8 cellular contexts compared by ENCODE assay signal in the genomic region with DNA sequence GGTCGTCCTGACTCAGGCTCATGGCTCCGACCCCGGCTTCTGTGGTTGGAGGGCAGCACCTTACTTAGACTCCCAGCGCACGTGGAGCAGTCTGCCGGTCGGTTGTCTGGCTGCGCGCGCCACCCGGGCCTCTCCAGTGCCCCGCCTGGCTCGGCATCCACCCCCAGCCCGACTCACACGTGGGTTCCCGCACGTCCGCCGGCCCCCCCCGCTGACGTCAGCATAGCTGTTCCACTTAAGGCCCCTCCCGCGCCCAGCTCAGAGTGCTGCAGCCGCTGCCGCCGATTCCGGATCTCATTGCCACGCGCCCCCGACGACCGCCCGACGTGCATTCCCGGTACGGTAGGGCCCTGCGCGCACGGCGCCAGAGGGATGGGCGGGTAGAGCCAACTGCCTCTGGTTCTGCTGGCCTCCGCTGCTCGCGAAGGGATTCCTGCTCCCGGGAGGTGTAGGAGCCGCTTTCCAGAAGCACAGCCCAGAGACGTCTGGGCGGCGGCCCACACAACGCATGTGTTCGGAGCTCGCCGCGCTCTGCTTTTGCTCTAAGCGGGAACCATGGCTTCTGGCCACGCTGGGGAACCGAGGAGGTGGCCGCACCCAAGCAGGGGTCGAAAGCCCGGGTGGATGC. TPM values are rescaled to one million over a fixed set of nuclear protein-coding genes. Genes with fewer than 3 reads are reported as not detected.
DNase-seq lines count a peak whose midpoint lies in the region; ATAC-seq lines count a peak whose summit lies in the region.

A gene (plus strand): TSS at position 264 of the 628 bp plus-strand sequence. CDS start 2,280 bp downstream, outside the sequence.

- H3K9ac ChIP-seq in BLaER1 treated with 17β-estradiol and CSF1 and Interleukin-3, amounts not matched to agents 10 nM and 100 nM: peak within 1 kb of the TSS; percentile 93 to 99 (median 95)

- peak within 1 kb of the TSS; percentile 99 for H3K4me3 Mint-ChIP-seq in activated CD4-positive, alpha-beta T cell treated with anti-CD3 and anti-CD28 coated beads, Interleukin-2, amount 10 ng/mL, durations not matched to agents 7 days and 5 days

- ATAC-seq in GM19351 (IDR thresholded peaks at IDR 0.05; ENCODE audit: unreplicated experiment): peak; percentile 74
- peak; percentile 66 for ATAC-seq in HG03520 (IDR thresholded peaks at IDR 0.05; ENCODE audit: unreplicated experiment)
- peak; percentile 78 for ATAC-seq in left lobe of liver

- DNase-seq in NCI-H69 (lab: John Stamatoyannopoulos, UW): peak; percentile 99
- DNase-seq in activated CD4-positive, alpha-beta T cell treated with anti-CD3 and anti-CD28 coated beads, Interleukin-2, amount 10 ng/mL, durations not matched to agents 7 days and 5 days: peak; percentile 98
- peak; percentile 23 for DNase-seq in cortex of kidney (lab: John Stamatoyannopoulos, UW)
- peak; percentile 99 for DNase-seq in left lobe of liver (ENCODE audit: low spot score)
- peak; percentile 99 to 100 for DNase-seq in stimulated activated CD4-positive, alpha-beta T cell treated with anti-CD3 and anti-CD28 coated beads, Interleukin-2, amount 100 ng/mL, for 24 hours

- H3K9me3 Mint-ChIP-seq in activated CD4-positive, alpha-beta T cell treated with anti-CD3 and anti-CD28 coated beads, Interleukin-2, amount 10 ng/mL, durations not matched to agents 7 days and 5 days: no peaks in the 10 kb centered on the region

- peaks cover 41 to 49% (median 48%) of the 10 kb centered on the region in 11 experiments for H4K20me1 ChIP-seq in BLaER1 treated with 17β-estradiol and CSF1 and Interleukin-3, amounts not matched to agents 10 nM and 100 nM

- H3K9me3 ChIP-seq in BLaER1 treated with 17β-estradiol and CSF1 and Interleukin-3, amounts not matched to agents 10 nM and 100 nM (replicated peaks in 1 of 11): no peaks in the 10 kb centered on the region

- H3K4me2 ChIP-seq in BLaER1 treated with 17β-estradiol and CSF1 and Interleukin-3, amounts not matched to agents 10 nM and 100 nM: peak within 1 kb of the TSS; percentile 69 to 98 (median 92)

- peak within 1 kb of the TSS; percentile 98 for H3K27ac Mint-ChIP-seq in activated CD4-positive, alpha-beta T cell treated with anti-CD3 and anti-CD28 coated beads, Interleukin-2, amount 10 ng/mL, durations not matched to agents 7 days and 5 days

- H3K4me1 ChIP-seq in BLaER1 treated with 17β-estradiol and CSF1 and Interleukin-3, amounts not matched to agents 10 nM and 100 nM: peaks cover 42 to 49% (median 47%) of the 10 kb centered on the region in 10 experiments

- H3K4me1 Mint-ChIP-seq in activated CD4-positive, alpha-beta T cell treated with anti-CD3 and anti-CD28 coated beads, Interleukin-2, amount 10 ng/mL, durations not matched to agents 7 days and 5 days: peaks cover 51% of the 10 kb centered on the region

- peak within 1 kb of the TSS; percentile 77 to 98 (median 95) for H3K27ac ChIP-seq in BLaER1 treated with 17β-estradiol and CSF1 and Interleukin-3, amounts not matched to agents 10 nM and 100 nM

- peaks cover 47% of the 10 kb centered on the region for H3K36me3 Mint-ChIP-seq in activated CD4-positive, alpha-beta T cell treated with anti-CD3 and anti-CD28 coated beads, Interleukin-2, amount 10 ng/mL, durations not matched to agents 7 days and 5 days (ENCODE audit: low read depth)

- H3K36me3 ChIP-seq in BLaER1 treated with 17β-estradiol and CSF1 and Interleukin-3, amounts not matched to agents 10 nM and 100 nM: peaks cover 31 to 43% (median 39%) of the 10 kb centered on the region in 11 experiments

- CTCF ChIA-PET in activated CD4-positive, alpha-beta T cell treated with anti-CD3 and anti-CD28 coated beads, Interleukin-2, amount 10 ng/mL, durations not matched to agents 7 days and 5 days (lab: Charles Lee): interaction anchor here (0.8 to 2.2 kb wide), 7 partner anchors 10 to 279 kb away, joined by 3 to 10 read pairs (median 3); no protein-coding TSS in a partner anchor

- H3K4me3 ChIP-seq in BLaER1 treated with 17β-estradiol and CSF1 and Interleukin-3, amounts not matched to agents 10 nM and 100 nM: peak within 1 kb of the TSS; percentile 90 to 100 (median 97)

- H3K27me3 ChIP-seq in BLaER1 treated with 17β-estradiol and CSF1 and Interleukin-3, amounts not matched to agents 10 nM and 100 nM: no peaks in the 10 kb centered on the region

- POLR2A ChIA-PET in activated CD4-positive, alpha-beta T cell treated with anti-CD3 and anti-CD28 coated beads, Interleukin-2, amount 10 ng/mL, durations not matched to agents 7 days and 5 days (lab: Charles Lee): interaction anchor here (0.6 to 2.5 kb wide), 5 partner anchors 10 to 107 kb away, joined by 3 to 35 read pairs (median 7); a partner anchor contains a TSS

- H3K27me3 Mint-ChIP-seq in activated CD4-positive, alpha-beta T cell treated with anti-CD3 and anti-CD28 coated beads, Interleukin-2, amount 10 ng/mL, durations not matched to agents 7 days and 5 days: no peaks in the 10 kb centered on the region

RNA-seq across cellular contexts. Expression of the gene that starts here (rescaled TPM):
- 100 to 1,000 TPM; 879 to 948 TPM for total RNA-seq in activated CD4-positive, alpha-beta T cell treated with anti-CD3 and anti-CD28 coated beads, Interleukin-2, amount 10 ng/mL, durations not matched to agents 7 days and 5 days
- 450 TPM for total RNA-seq in left lobe of liver

Comparison
In these comparisons a context has a peak if more than half of its experiments do, and no peak if none do; other contexts are left out.
1. Peak in every context shown above with its lines: DNase-seq, ATAC-seq, H3K4me3 ChIP-seq and H3K27ac ChIP-seq.
2. DNase-seq: peak in every context shown above with its lines; median percentile 100 in stimulated activated CD4-positive, alpha-beta T cell treated with anti-CD3 and anti-CD28 coated beads, Interleukin-2, amount 100 ng/mL, for 24 hours; 99 in NCI-H69; 99 in left lobe of liver; 98 in activated CD4-positive, alpha-beta T cell treated with anti-CD3 and anti-CD28 coated beads, Interleukin-2, amount 10 ng/mL, durations not matched to agents 7 days and 5 days; 23 in cortex of kidney.